1 cellular context compared by ENCODE assay signal in the genomic region with DNA sequence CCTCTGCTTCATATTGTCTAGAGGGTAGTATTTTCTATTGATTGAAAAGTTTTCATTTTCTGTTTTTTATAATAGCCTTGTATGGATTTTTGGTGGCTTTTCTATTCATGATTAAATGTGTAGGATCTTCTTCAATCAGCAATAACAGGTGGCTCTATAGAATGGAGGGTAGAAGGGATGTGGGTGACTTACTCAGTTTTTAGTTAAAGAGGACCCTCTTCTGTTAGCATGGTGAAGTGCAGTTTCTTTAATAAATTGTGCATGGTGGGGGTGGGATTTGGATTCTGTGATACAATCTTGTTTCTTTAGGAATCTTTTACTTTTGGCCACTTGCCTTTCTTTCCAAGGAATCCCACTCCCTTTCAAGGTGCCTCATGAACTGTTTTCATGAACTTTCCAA.
TF ChIP-seq lines count a peak whose summit lies in the region.

No MANE protein-coding gene starts in this region.

TF ChIP-seq in K562, 482 proteins besides CTCF, POLR2A, EP300 and RAD21 (continued from another document):
- TF ChIP-seq, protein P1, sequence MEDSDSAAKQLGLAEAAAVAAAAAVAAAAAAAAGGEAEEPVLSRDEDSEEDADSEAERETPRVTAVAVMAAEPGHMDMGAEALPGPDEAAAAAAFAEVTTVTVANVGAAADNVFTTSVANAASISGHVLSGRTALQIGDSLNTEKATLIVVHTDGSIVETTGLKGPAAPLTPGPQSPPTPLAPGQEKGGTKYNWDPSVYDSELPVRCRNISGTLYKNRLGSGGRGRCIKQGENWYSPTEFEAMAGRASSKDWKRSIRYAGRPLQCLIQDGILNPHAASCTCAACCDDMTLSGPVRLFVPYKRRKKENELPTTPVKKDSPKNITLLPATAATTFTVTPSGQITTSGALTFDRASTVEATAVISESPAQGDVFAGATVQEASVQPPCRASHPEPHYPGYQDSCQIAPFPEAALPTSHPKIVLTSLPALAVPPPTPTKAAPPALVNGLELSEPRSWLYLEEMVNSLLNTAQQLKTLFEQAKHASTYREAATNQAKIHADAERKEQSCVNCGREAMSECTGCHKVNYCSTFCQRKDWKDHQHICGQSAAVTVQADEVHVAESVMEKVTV (CRISPR knock-in tag; IDR thresholded peaks at IDR 0.05): peak; percentile 60
- no peak for TF ChIP-seq FOXA3 (CRISPR knock-in tag; conservative IDR thresholded peaks at IDR 0.05 in 1 of 2, IDR thresholded peaks at IDR 0.05 in 1 of 2)
- no peak for TF ChIP-seq ZNF212 (CRISPR knock-in tag; IDR thresholded peaks at IDR 0.05)
- no peak for TF ChIP-seq NUFIP1 (IDR thresholded peaks at IDR 0.05; ENCODE audit: partially characterized antibody)
- TF ChIP-seq, protein P2, sequence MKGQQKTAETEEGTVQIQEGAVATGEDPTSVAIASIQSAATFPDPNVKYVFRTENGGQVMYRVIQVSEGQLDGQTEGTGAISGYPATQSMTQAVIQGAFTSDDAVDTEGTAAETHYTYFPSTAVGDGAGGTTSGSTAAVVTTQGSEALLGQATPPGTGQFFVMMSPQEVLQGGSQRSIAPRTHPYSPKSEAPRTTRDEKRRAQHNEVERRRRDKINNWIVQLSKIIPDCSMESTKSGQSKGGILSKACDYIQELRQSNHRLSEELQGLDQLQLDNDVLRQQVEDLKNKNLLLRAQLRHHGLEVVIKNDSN (CRISPR knock-in tag; IDR thresholded peaks at IDR 0.05): no peak
- 0 out of 4 replicates have a peak, but pooled peaks of 1 of the 2 experiments have one; percentile 7 for TF ChIP-seq RCOR1 (IDR thresholded peaks at IDR 0.05; ENCODE audit: borderline replicate concordance in 1 of 2, low read depth in 2 of 2, low read length in 2 of 2)
- TF ChIP-seq EGR1 (conservative IDR thresholded peaks at IDR 0.05): peak; percentile 18; the same call in 1 of the 2 replicates
- TF ChIP-seq ARNT (IDR thresholded peaks at IDR 0.05): 0 out of 4 replicates have a peak, but pooled peaks of 1 of the 2 experiments have one; percentile 22
- no peak; the same call in 1 of the 2 replicates for TF ChIP-seq ARID2 (IDR thresholded peaks at IDR 0.05)
- TF ChIP-seq E2F3 (CRISPR knock-in tag; IDR thresholded peaks at IDR 0.05): no peak
- 0 out of 2 replicates have a peak, but pooled peaks have one; percentile 17 for TF ChIP-seq NBN (IDR thresholded peaks at IDR 0.05; ENCODE audit: low read depth)
- TF ChIP-seq, protein P3, sequence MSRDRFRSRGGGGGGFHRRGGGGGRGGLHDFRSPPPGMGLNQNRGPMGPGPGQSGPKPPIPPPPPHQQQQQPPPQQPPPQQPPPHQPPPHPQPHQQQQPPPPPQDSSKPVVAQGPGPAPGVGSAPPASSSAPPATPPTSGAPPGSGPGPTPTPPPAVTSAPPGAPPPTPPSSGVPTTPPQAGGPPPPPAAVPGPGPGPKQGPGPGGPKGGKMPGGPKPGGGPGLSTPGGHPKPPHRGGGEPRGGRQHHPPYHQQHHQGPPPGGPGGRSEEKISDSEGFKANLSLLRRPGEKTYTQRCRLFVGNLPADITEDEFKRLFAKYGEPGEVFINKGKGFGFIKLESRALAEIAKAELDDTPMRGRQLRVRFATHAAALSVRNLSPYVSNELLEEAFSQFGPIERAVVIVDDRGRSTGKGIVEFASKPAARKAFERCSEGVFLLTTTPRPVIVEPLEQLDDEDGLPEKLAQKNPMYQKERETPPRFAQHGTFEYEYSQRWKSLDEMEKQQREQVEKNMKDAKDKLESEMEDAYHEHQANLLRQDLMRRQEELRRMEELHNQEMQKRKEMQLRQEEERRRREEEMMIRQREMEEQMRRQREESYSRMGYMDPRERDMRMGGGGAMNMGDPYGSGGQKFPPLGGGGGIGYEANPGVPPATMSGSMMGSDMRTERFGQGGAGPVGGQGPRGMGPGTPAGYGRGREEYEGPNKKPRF (IDR thresholded peaks at IDR 0.05; ENCODE audit: low read depth, low read length): no peak
- TF ChIP-seq NR3C1 (CRISPR knock-in tag; IDR thresholded peaks at IDR 0.05): no peak
- TF ChIP-seq MTF1 (CRISPR knock-in tag; IDR thresholded peaks at IDR 0.05; ENCODE audit: borderline replicate concordance): no peak
- peak; percentile 74 for TF ChIP-seq SMC3 (conservative IDR thresholded peaks at IDR 0.05; ENCODE audit: insufficient read depth, low read depth, low read length)
